In the genomic region with DNA sequence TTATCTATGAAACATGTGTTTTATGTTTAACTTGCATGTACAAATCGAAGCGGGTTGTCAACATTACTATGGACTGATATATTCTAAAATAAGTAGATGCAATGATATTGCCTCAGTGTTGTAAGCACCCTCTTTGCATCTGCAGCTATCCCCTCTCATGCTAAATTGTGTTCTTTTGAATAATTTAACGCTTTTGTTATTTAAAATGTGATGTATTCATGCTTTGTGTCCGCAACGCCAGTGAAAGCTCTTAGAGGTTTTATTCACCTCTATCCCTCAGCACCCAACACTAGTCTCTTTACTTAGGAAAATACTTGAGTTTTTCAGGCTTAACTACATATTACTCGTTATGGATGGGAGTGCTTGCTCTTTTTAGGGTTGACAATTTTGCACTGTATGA, we compare ENCODE assay signal across 23 cellular contexts.
A peak's percentile ranks its signal among the peaks of the same experiment; 100 is the strongest.
DNase-seq lines count a peak whose midpoint lies in the region; ATAC-seq, FAIRE-seq and TF ChIP-seq lines count a peak whose summit lies in the region.
"Had no signal": no experiment of that assay in that cellular context is flagged by ENCODE, and none has a peak within 500 bp of the region (broad histone marks: within the 10 kb centered on the region; RNA-seq: fewer than 3 reads in every experiment).

No MANE protein-coding gene starts in this region.

- no peaks in the 10 kb centered on the region for H3K36me3 Mint-ChIP-seq in GM23338 (ENCODE audit: low read depth)
- no peaks in the 10 kb centered on the region for H3K36me3 Mint-ChIP-seq in WTC11
- H3K36me3 Mint-ChIP-seq: CD14-positive monocyte had no signal

- H2AFZ ChIP-seq in GM23338, result no peak overlapping the region
- H2AFZ ChIP-seq: PC-9 had no signal

- no peak overlapping the region for H3K9ac ChIP-seq in HUES48 (ENCODE audit: low read depth, low read length)

- POLR2A ChIA-PET in WTC11 (lab: Charles Lee), result interaction anchor here (1.0 kb wide), 1 partner anchor 174 kb away, joined by 6 read pairs; a partner anchor contains a TSS

- H3K36me3 ChIP-seq in GM23338 (ENCODE audit: insufficient read depth) (no peaks in the 10 kb centered on the region), HUES48 (ENCODE audit: control insufficient read depth, insufficient read depth, low read length) (no peaks in the 10 kb centered on the region)
- H3K36me3 ChIP-seq: HAP-1 had no signal

- H3K27me3 Mint-ChIP-seq in GM23338 (ENCODE audit: insufficient read depth, low read depth, poor library complexity), result no peaks in the 10 kb centered on the region
- H3K27me3 Mint-ChIP-seq in WTC11 (ENCODE audit: low read depth), result peaks cover 9% of the 10 kb centered on the region
- H3K27me3 Mint-ChIP-seq: B cell, T-helper 17 cell had no signal

- peak overlapping the region; percentile 19 for H3K4me3 Mint-ChIP-seq in GM23338
- peak overlapping the region; percentile 38 for H3K4me3 Mint-ChIP-seq in WTC11
- H3K4me3 Mint-ChIP-seq: B cell, CD14-positive monocyte, T-helper 17 cell had no signal

- H3K9me3 Mint-ChIP-seq in GM23338 (no peaks in the 10 kb centered on the region), WTC11 (no peaks in the 10 kb centered on the region)

- H3K4me1 Mint-ChIP-seq in GM23338, result peaks cover 71% of the 10 kb centered on the region
- H3K4me1 Mint-ChIP-seq in WTC11, result peaks cover 74% of the 10 kb centered on the region
- H3K4me1 Mint-ChIP-seq: B cell, CD14-positive monocyte, T-helper 17 cell had no signal

- peak overlapping the region; percentile 50 for H3K4me2 ChIP-seq in GM23338
- H3K4me2 ChIP-seq: A549, PC-9 had no signal

- H3K27me3 ChIP-seq in GM23338 (ENCODE audit: insufficient read depth) (no peaks in the 10 kb centered on the region), HUES48 (ENCODE audit: control insufficient read depth, insufficient read depth, low read length) (no peaks in the 10 kb centered on the region)

- CTCF ChIA-PET in WTC11 (lab: Charles Lee), result interaction anchor here (0.8 to 1.4 kb wide), 3 partner anchors 50 to 639 kb away, joined by 3 to 4 read pairs (median 3); no protein-coding TSS in a partner anchor

- no peaks in the 10 kb centered on the region for H3K79me2 ChIP-seq in GM23338 (replicated peaks; ENCODE audit: insufficient read depth)

- H3F3A ChIP-seq in GM23338 (replicated peaks; ENCODE audit: low read depth), result no peaks in the 10 kb centered on the region

- no peaks in the 10 kb centered on the region for H3K9me3 ChIP-seq in HUES48 (ENCODE audit: control insufficient read depth, insufficient read depth, low read length)
- H3K9me3 ChIP-seq: A549, HAP-1 had no signal

- DNase-seq in GM23338 (ENCODE audit: low spot score), result peak; percentile 80
- no peak for DNase-seq in WTC11 (ENCODE audit: low spot score)
- no peak for DNase-seq in NCI-H2029 (lab: John Stamatoyannopoulos, UW)
- DNase-seq in retina, result no peak
- DNase-seq: Karpas-422, MV-4-11, NCI-H1105 treated with DMSO at 0.1 percent for 48 hours, NCI-H1694 treated with DMSO at 0.1 percent for 48 hours, NCI-H2171, NCI-H446, PC-9, RPMI8226, SHP77, SW 1271, T-helper 17 cell had no signal

- H3K4me1 ChIP-seq in GM23338 (ENCODE audit: insufficient read depth), result peaks cover 57% of the 10 kb centered on the region
- H3K4me1 ChIP-seq in HUES48 (ENCODE audit: control insufficient read depth, insufficient read depth, low read length), result peaks cover 63% of the 10 kb centered on the region
- H3K4me1 ChIP-seq: HAP-1 had no signal

- H4K20me1 ChIP-seq in GM23338 (replicated peaks; ENCODE audit: insufficient read depth), result no peaks in the 10 kb centered on the region

- TF ChIP-seq CTCF in GM23338 (conservative IDR thresholded peaks at IDR 0.05; ENCODE audit: low read depth in 2 of 2), result no peak
- TF ChIP-seq CTCF in WTC11 (IDR thresholded peaks at IDR 0.05), result no peak

- H3K27ac Mint-ChIP-seq in GM23338 (peak overlapping the region; percentile 49; the same call in 1 of the 2 replicates), WTC11 (peak overlapping the region; percentile 55; the same call in 1 of the 2 replicates)
- H3K27ac Mint-ChIP-seq: B cell, CD14-positive monocyte, T-helper 17 cell had no signal

- H3K9me2 ChIP-seq in GM23338 (ENCODE audit: insufficient read depth), result no peaks in the 10 kb centered on the region

- FAIRE-seq in islet of Langerhans (lab: Jason Lieb, UNC), result peak; percentile 49
- FAIRE-seq: A549, HTR-8/SVneo had no signal

- ATAC-seq in GM23338, result peak; percentile 89
- peak; percentile 58 for ATAC-seq in WTC11
- no peak for ATAC-seq in HG03571 (IDR thresholded peaks at IDR 0.05; ENCODE audit: unreplicated experiment)
- ATAC-seq: A549, T-helper 17 cell had no signal

- H3K27ac ChIP-seq in GM23338 (ENCODE audit: low read depth), result peak overlapping the region; percentile 40; the same call in 1 of the 2 replicates
- H3K27ac ChIP-seq in HUES48 (ENCODE audit: low read depth, low read length), result peak overlapping the region; percentile 77
- H3K27ac ChIP-seq: A549, PC-9 had no signal

- H3K4me3 ChIP-seq in GM23338, result peak overlapping the region; percentile 11; the same call in 1 of the 2 replicates
- H3K4me3 ChIP-seq in HUES48 (ENCODE audit: low read depth, low read length), result peak overlapping the region; percentile 35
- H3K4me3 ChIP-seq: A549, HAP-1, PC-9 had no signal

TF ChIP-seq in GM23338, 12 proteins besides CTCF, POLR2A, EP300 and RAD21:
- TF ChIP-seq, protein P1, sequence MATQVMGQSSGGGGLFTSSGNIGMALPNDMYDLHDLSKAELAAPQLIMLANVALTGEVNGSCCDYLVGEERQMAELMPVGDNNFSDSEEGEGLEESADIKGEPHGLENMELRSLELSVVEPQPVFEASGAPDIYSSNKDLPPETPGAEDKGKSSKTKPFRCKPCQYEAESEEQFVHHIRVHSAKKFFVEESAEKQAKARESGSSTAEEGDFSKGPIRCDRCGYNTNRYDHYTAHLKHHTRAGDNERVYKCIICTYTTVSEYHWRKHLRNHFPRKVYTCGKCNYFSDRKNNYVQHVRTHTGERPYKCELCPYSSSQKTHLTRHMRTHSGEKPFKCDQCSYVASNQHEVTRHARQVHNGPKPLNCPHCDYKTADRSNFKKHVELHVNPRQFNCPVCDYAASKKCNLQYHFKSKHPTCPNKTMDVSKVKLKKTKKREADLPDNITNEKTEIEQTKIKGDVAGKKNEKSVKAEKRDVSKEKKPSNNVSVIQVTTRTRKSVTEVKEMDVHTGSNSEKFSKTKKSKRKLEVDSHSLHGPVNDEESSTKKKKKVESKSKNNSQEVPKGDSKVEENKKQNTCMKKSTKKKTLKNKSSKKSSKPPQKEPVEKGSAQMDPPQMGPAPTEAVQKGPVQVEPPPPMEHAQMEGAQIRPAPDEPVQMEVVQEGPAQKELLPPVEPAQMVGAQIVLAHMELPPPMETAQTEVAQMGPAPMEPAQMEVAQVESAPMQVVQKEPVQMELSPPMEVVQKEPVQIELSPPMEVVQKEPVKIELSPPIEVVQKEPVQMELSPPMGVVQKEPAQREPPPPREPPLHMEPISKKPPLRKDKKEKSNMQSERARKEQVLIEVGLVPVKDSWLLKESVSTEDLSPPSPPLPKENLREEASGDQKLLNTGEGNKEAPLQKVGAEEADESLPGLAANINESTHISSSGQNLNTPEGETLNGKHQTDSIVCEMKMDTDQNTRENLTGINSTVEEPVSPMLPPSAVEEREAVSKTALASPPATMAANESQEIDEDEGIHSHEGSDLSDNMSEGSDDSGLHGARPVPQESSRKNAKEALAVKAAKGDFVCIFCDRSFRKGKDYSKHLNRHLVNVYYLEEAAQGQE (IDR thresholded peaks at IDR 0.05; ENCODE audit: unreplicated experiment), result no peak
- TF ChIP-seq EZH2 (IDR thresholded peaks at IDR 0.05; ENCODE audit: low read depth, unreplicated experiment), result no peak
- TF ChIP-seq POLR2AphosphoS5 (IDR thresholded peaks at IDR 0.05; ENCODE audit: low read depth), result no peak
- TF ChIP-seq NANOG (IDR thresholded peaks at IDR 0.05; ENCODE audit: borderline replicate concordance), result 0 out of 2 replicates have a peak, but pooled peaks have one; percentile 23

TF ChIP-seq in WTC11, 78 proteins besides CTCF, POLR2A, EP300 and RAD21:
- TF ChIP-seq FOXJ3 (CRISPR knock-in tag; IDR thresholded peaks at IDR 0.05; ENCODE audit: borderline replicate concordance), result no peak
- TF ChIP-seq, protein P2, sequence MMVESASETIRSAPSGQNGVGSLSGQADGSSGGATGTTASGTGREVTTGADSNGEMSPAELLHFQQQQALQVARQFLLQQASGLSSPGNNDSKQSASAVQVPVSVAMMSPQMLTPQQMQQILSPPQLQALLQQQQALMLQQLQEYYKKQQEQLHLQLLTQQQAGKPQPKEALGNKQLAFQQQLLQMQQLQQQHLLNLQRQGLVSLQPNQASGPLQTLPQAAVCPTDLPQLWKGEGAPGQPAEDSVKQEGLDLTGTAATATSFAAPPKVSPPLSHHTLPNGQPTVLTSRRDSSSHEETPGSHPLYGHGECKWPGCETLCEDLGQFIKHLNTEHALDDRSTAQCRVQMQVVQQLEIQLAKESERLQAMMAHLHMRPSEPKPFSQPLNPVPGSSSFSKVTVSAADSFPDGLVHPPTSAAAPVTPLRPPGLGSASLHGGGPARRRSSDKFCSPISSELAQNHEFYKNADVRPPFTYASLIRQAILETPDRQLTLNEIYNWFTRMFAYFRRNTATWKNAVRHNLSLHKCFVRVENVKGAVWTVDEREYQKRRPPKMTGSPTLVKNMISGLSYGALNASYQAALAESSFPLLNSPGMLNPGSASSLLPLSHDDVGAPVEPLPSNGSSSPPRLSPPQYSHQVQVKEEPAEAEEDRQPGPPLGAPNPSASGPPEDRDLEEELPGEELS (CRISPR knock-in tag; IDR thresholded peaks at IDR 0.05), result peak; percentile 73; the same call in 1 of the 2 replicates
- no peak for TF ChIP-seq TCF7 (CRISPR knock-in tag; IDR thresholded peaks at IDR 0.05; ENCODE audit: low read depth)
